Comparison of ENCODE assay signal across 19 cellular contexts in genomic region chr9:12133416-12133815, GRCh38.
DNase-seq lines count a peak whose midpoint lies in the region; ATAC-seq and TF ChIP-seq lines count a peak whose summit lies in the region.
"Had no signal": no experiment of that assay in that cellular context is flagged by ENCODE, and none has a peak within 500 bp of the region (broad histone marks: within the 10 kb centered on the region; RNA-seq: fewer than 3 reads in every experiment).

No MANE protein-coding gene starts in this region.

- no peaks in the 10 kb centered on the region for H3K4me1 Mint-ChIP-seq in activated naive CD8-positive, alpha-beta T cell treated with anti-CD3 and anti-CD28 coated beads, Interleukin-2, amount 50 U/mL, for 24 hours
- no peaks in the 10 kb centered on the region for H3K4me1 Mint-ChIP-seq in CD14-positive monocyte

- peaks cover 27% of the 10 kb centered on the region for H3K9me3 Mint-ChIP-seq in activated naive CD8-positive, alpha-beta T cell treated with anti-CD3 and anti-CD28 coated beads, Interleukin-2, amount 50 U/mL, for 24 hours
- peaks cover 0 to 5% (median 1%) of the 10 kb centered on the region in 7 donors for H3K9me3 Mint-ChIP-seq in CD14-positive monocyte

- DNase-seq in HT1080 (ENCODE audit: low read depth) (peak; percentile 52), choroid plexus epithelial cell (ENCODE audit: low read depth) (peak; percentile 64), fibroblast of pulmonary artery (ENCODE audit: low read depth) (peak; percentile 7), CD14-positive monocyte (ENCODE audit: low spot score) (no peak), NCI-H146 treated with DMSO at 0.1 percent for 48 hours (lab: John Stamatoyannopoulos, UW; ENCODE audit: unreplicated experiment) (no peak), KG1 (lab: John Stamatoyannopoulos, UW) (no peak)
- DNase-seq in activated naive CD8-positive, alpha-beta T cell treated with anti-CD3 and anti-CD28 coated beads, Interleukin-2, amount 50 U/mL, for 24 hours, result no peak
- DNase-seq: 8988T; ACHN; BE2C; C1 segment of cervical spinal cord; Caco-2; Calu3; CD4-positive, alpha-beta T cell; CD8-positive, alpha-beta T cell; DMS79 treated with DMSO at 0.1 percent for 48 hours; GF-D8 had no signal

- no peak for ATAC-seq in activated naive CD8-positive, alpha-beta T cell treated with anti-CD3 and anti-CD28 coated beads, Interleukin-2, amount 50 U/mL, for 24 hours
- ATAC-seq: A549; CD8-positive, alpha-beta T cell had no signal

- no peak overlapping the region for H3K27ac Mint-ChIP-seq in activated naive CD8-positive, alpha-beta T cell treated with anti-CD3 and anti-CD28 coated beads, Interleukin-2, amount 50 U/mL, for 24 hours
- H3K27ac Mint-ChIP-seq in CD14-positive monocyte, result no peak overlapping the region
- H3K27ac Mint-ChIP-seq: CD4-positive, alpha-beta T cell; CD8-positive, alpha-beta T cell had no signal

- no peaks in the 10 kb centered on the region for H3K27me3 Mint-ChIP-seq in activated naive CD8-positive, alpha-beta T cell treated with anti-CD3 and anti-CD28 coated beads, Interleukin-2, amount 50 U/mL, for 24 hours
- no peaks in the 10 kb centered on the region for H3K27me3 Mint-ChIP-seq in CD14-positive monocyte (ENCODE audit: low read depth in 3 of 3)
- H3K27me3 Mint-ChIP-seq: CD4-positive, alpha-beta T cell had no signal

- no peaks in the 10 kb centered on the region for H3K36me3 Mint-ChIP-seq in activated naive CD8-positive, alpha-beta T cell treated with anti-CD3 and anti-CD28 coated beads, Interleukin-2, amount 50 U/mL, for 24 hours (ENCODE audit: low read depth)
- H3K36me3 Mint-ChIP-seq in CD14-positive monocyte, result no peaks in the 10 kb centered on the region
- H3K36me3 Mint-ChIP-seq: CD8-positive, alpha-beta T cell had no signal

- H3K4me3 Mint-ChIP-seq in activated naive CD8-positive, alpha-beta T cell treated with anti-CD3 and anti-CD28 coated beads, Interleukin-2, amount 50 U/mL, for 24 hours, result no peak overlapping the region
- no peak overlapping the region for H3K4me3 Mint-ChIP-seq in CD14-positive monocyte
- H3K4me3 Mint-ChIP-seq: CD4-positive, alpha-beta T cell; CD8-positive, alpha-beta T cell had no signal

- H3K4me3 ChIP-seq in choroid plexus epithelial cell (ENCODE audit: low read depth, low read length), result no peak overlapping the region
- no peak overlapping the region for H3K4me3 ChIP-seq in fibroblast of pulmonary artery (replicated peaks; ENCODE audit: low read depth, low read length)
- H3K4me3 ChIP-seq: A549, BLaER1 had no signal

- intact Hi-C loops in CD14-positive monocyte (cut with micrococcal nuclease), result no loop called here

- TF ChIP-seq CTCF in choroid plexus epithelial cell (conservative IDR thresholded peaks at IDR 0.05; ENCODE audit: low read depth, low read length) (no peak), fibroblast of pulmonary artery (IDR thresholded peaks at IDR 0.05; ENCODE audit: low read length, missing control alignments) (no peak), CD14-positive monocyte (IDR thresholded peaks at IDR 0.05) (no peak)

Comparison
In these comparisons a context has a peak if more than half of its experiments do, and no peak if none do; other contexts are left out.
1. DNase-seq: peak in HT1080 (single experiment), choroid plexus epithelial cell (single experiment) and fibroblast of pulmonary artery (single experiment); none in activated naive CD8-positive, alpha-beta T cell treated with anti-CD3 and anti-CD28 coated beads, Interleukin-2, amount 50 U/mL, for 24 hours (single experiment), CD14-positive monocyte (single experiment), NCI-H146 treated with DMSO at 0.1 percent for 48 hours (single experiment) and KG1 (single experiment).